In genomic region chr7:101146-101545, GRCh38 we compare ENCODE assay signal across 1 cellular context.
TF ChIP-seq lines count a peak whose summit lies in the region.

No MANE protein-coding gene starts in this region.

TF ChIP-seq in H1, 55 proteins besides CTCF, POLR2A, EP300 and RAD21:
- TF ChIP-seq YY1 (IDR thresholded peaks at IDR 0.05; ENCODE audit: low read depth, low read length) (no peak), SP2 (IDR thresholded peaks at IDR 0.05; ENCODE audit: low read length) (no peak), TAF7 (optimal IDR thresholded peaks at IDR 0.05; ENCODE audit: borderline replicate concordance, low read depth, low read length) (no peak), EZH2 (IDR thresholded peaks at IDR 0.05; ENCODE audit: low read depth, low read length, severe bottlenecking) (no peak), USF2 (IDR thresholded peaks at IDR 0.05; ENCODE audit: low read length) (no peak), TCF12 (IDR thresholded peaks at IDR 0.05; ENCODE audit: low read depth, low read length) (no peak), FOSL1 (IDR thresholded peaks at IDR 0.05; ENCODE audit: insufficient read depth, low read depth, low read length) (no peak), ATF2 (IDR thresholded peaks at IDR 0.05; ENCODE audit: low read length) (no peak), RXRA (IDR thresholded peaks at IDR 0.05; ENCODE audit: insufficient read depth, low read depth, low read length) (no peak), E2F6 (IDR thresholded peaks at IDR 0.05) (no peak), SIX5 (IDR thresholded peaks at IDR 0.05; ENCODE audit: low read depth, low read length) (no peak), POLR2AphosphoS5 (IDR thresholded peaks at IDR 0.05; ENCODE audit: low read depth, low read length) (no peak), BACH1 (IDR thresholded peaks at IDR 0.05; ENCODE audit: low read length) (no peak), TBP (IDR thresholded peaks at IDR 0.05; ENCODE audit: low read depth, low read length) (no peak)
